Comparison of ENCODE assay signal across 23 cellular contexts in genomic region chr16:81548901-81549546, GRCh38.
DNase-seq lines count a peak whose midpoint lies in the region; ATAC-seq, FAIRE-seq and TF ChIP-seq lines count a peak whose summit lies in the region.
"Had no signal": no experiment of that assay in that cellular context is flagged by ENCODE, and none has a peak within 500 bp of the region (broad histone marks: within the 10 kb centered on the region; RNA-seq: fewer than 3 reads in every experiment).

No MANE protein-coding gene starts in this region.

- no peaks in the 10 kb centered on the region for H3K27me3 Mint-ChIP-seq in Calu3 (ENCODE audit: unreplicated experiment)
- H3K27me3 Mint-ChIP-seq: CD4-positive, alpha-beta memory T cell; memory B cell; stimulated activated memory B cell treated with anti-CD40 and anti-IgM and Interleukin-4, amounts not matched to agents 10 μg/mL and 1 μg/mL and 100 μg/mL, for 72 hours had no signal

- H3K9me3 Mint-ChIP-seq in Calu3 (ENCODE audit: low read depth, unreplicated experiment): no peaks in the 10 kb centered on the region
- H3K9me3 Mint-ChIP-seq: CD4-positive, alpha-beta memory T cell; memory B cell; neural crest cell; stimulated activated memory B cell treated with anti-CD40 and anti-IgM and Interleukin-4, amounts not matched to agents 10 μg/mL and 1 μg/mL and 100 μg/mL, for 72 hours; T-helper 2 cell treated with Interferon-gamma antibody and Interleukin-4, amounts not matched to agents 5 μg/mL and 100 μg/mL, for 36 hours had no signal

- H3K27ac Mint-ChIP-seq in Calu3 (ENCODE audit: unreplicated experiment): peak overlapping the region; percentile 13
- H3K27ac Mint-ChIP-seq: memory B cell; stimulated activated memory B cell treated with anti-CD40 and anti-IgM and Interleukin-4, amounts not matched to agents 10 μg/mL and 1 μg/mL and 100 μg/mL, for 72 hours; T-helper 2 cell treated with Interferon-gamma antibody and Interleukin-4, amounts not matched to agents 5 μg/mL and 100 μg/mL, for 36 hours had no signal

- no TSS peak for BruUV-seq in Calu3 (replicated peaks; lab: Mats Ljungman, UMichigan)
- no TSS peak for BruUV-seq in A673 (replicated peaks; lab: Mats Ljungman, UMichigan)

- TF ChIP-seq POLR2A in Peyer's patch (IDR thresholded peaks at IDR 0.05): peak in 1 of 2 donors; percentile 8

- no peaks in the 10 kb centered on the region for H3K27me3 ChIP-seq in Peyer's patch
- no peaks in the 10 kb centered on the region for H3K27me3 ChIP-seq in pancreas
- H3K27me3 ChIP-seq in MM.1S (replicated peaks; ENCODE audit: insufficient read depth, low read length): no peaks in the 10 kb centered on the region
- no peaks in the 10 kb centered on the region for H3K27me3 ChIP-seq in A673 (replicated peaks; ENCODE audit: insufficient read depth, low read depth, low read length, poor library complexity)
- H3K27me3 ChIP-seq: dorsolateral prefrontal cortex, esophagus squamous epithelium, SJSA1, thyroid gland had no signal

- FAIRE-seq in kidney (lab: Jason Lieb, UNC) (no peak), pancreas (lab: Jason Lieb, UNC) (no peak)
- FAIRE-seq: GM18507 had no signal

- H3K4me3 ChIP-seq in Peyer's patch: no peak overlapping the region
- H3K4me3 ChIP-seq in kidney (ENCODE audit: low read length in 2 of 2): peak overlapping the region in 1 of 2 donors; percentile 1
- H3K4me3 ChIP-seq in pancreas: no peak overlapping the region
- H3K4me3 ChIP-seq in MM.1S (ENCODE audit: low read length): no peak overlapping the region
- no peak overlapping the region for H3K4me3 ChIP-seq in A673 (ENCODE audit: low read depth, low read length, poor library complexity, severe bottlenecking)
- H3K4me3 ChIP-seq: dorsolateral prefrontal cortex, esophagus squamous epithelium, GM23248, SJSA1, thyroid gland had no signal

- H3K27ac ChIP-seq in Peyer's patch: peak overlapping the region in 3 of 4 donors; percentile 71 to 91 (median 81)
- peak overlapping the region; percentile 64 to 66 for H3K27ac ChIP-seq in kidney (ENCODE audit: low read depth in 2 of 2, low read length in 2 of 2)
- peak overlapping the region in 2 of 4 donors; percentile 30 to 57 for H3K27ac ChIP-seq in pancreas
- H3K27ac ChIP-seq in MM.1S (ENCODE audit: low read length): no peak overlapping the region
- no peak overlapping the region for H3K27ac ChIP-seq in A673 (ENCODE audit: low read depth, low read length, poor library complexity, severe bottlenecking)
- H3K27ac ChIP-seq: dorsolateral prefrontal cortex, esophagus squamous epithelium, GM23248, SJSA1, thyroid gland had no signal

- CTCF ChIA-PET in Calu3 (lab: Charles Lee): interaction anchor here (0.6 to 0.7 kb wide), 4 partner anchors 20 to 510 kb away, joined by 3 read pairs; no protein-coding TSS in a partner anchor
- CTCF ChIA-PET in A673 (lab: Charles Lee): no interaction called here

- no peaks in the 10 kb centered on the region for H3K9me2 ChIP-seq in MM.1S (replicated peaks; ENCODE audit: insufficient read depth, low read length)

- peak overlapping the region; percentile 39 for H3K4me3 Mint-ChIP-seq in Calu3 (ENCODE audit: low read depth, unreplicated experiment)
- H3K4me3 Mint-ChIP-seq: memory B cell; neural crest cell; stimulated activated memory B cell treated with anti-CD40 and anti-IgM and Interleukin-4, amounts not matched to agents 10 μg/mL and 1 μg/mL and 100 μg/mL, for 72 hours; T-helper 2 cell treated with Interferon-gamma antibody and Interleukin-4, amounts not matched to agents 5 μg/mL and 100 μg/mL, for 36 hours had no signal

- TF ChIP-seq CTCF in Calu3 (IDR thresholded peaks at IDR 0.05; ENCODE audit: unreplicated experiment): no peak
- peak in 1 of 6 experiments; percentile 2 for TF ChIP-seq CTCF in Peyer's patch (IDR thresholded peaks at IDR 0.05)
- no peak for TF ChIP-seq CTCF in kidney (IDR thresholded peaks at IDR 0.05; ENCODE audit: borderline replicate concordance, extremely low read depth, insufficient read depth)
- TF ChIP-seq CTCF in pancreas (IDR thresholded peaks at IDR 0.05): no peak
- TF ChIP-seq CTCF in MM.1S (IDR thresholded peaks at IDR 0.05; ENCODE audit: low read length): no peak
- TF ChIP-seq CTCF in A673 (conservative IDR thresholded peaks at IDR 0.05; ENCODE audit: low read depth, low read length): no peak

- POLR2A ChIA-PET in A673 (lab: Charles Lee; ENCODE audit: low non-redundant PET): no interaction called here

- H3K36me3 ChIP-seq in Peyer's patch (no peaks in the 10 kb centered on the region), kidney (ENCODE audit: control insufficient read depth in 1 of 2, insufficient read depth in 2 of 2, low read length in 2 of 2) (no peaks in the 10 kb centered on the region), pancreas (no peaks in the 10 kb centered on the region), MM.1S (replicated peaks; ENCODE audit: insufficient read depth, low read length) (no peaks in the 10 kb centered on the region), A673 (ENCODE audit: insufficient read depth, low read length, poor library complexity, severe bottlenecking) (no peaks in the 10 kb centered on the region)
- H3K36me3 ChIP-seq: esophagus squamous epithelium, SJSA1, thyroid gland had no signal

- H2AFZ ChIP-seq in MM.1S (ENCODE audit: low read length): no peak overlapping the region
- H2AFZ ChIP-seq: GM23248 had no signal

- no peak overlapping the region for H3K4me2 ChIP-seq in MM.1S (ENCODE audit: low read depth, low read length)

- H3K4me1 ChIP-seq in Peyer's patch: peaks cover 0 to 80% (median 21%) of the 10 kb centered on the region in 4 donors
- H3K4me1 ChIP-seq in kidney (ENCODE audit: control insufficient read depth in 1 of 2, insufficient read depth in 1 of 2, low read depth in 1 of 2, low read length in 2 of 2): peaks cover 43 to 63% of the 10 kb centered on the region in 2 donors
- H3K4me1 ChIP-seq in pancreas: peaks cover 7 to 29% (median 7%) of the 10 kb centered on the region in 3 donors
- H3K4me1 ChIP-seq in MM.1S (ENCODE audit: low read length): no peaks in the 10 kb centered on the region
- H3K4me1 ChIP-seq in A673 (ENCODE audit: insufficient read depth, low read length, poor library complexity, severe bottlenecking): no peaks in the 10 kb centered on the region

- WGBS in pancreas, 2 donors: 31 to 34% methylated on average over 10 of the region's 10 CpGs

- H3K9me3 ChIP-seq in Peyer's patch (no peaks in the 10 kb centered on the region), kidney (ENCODE audit: control insufficient read depth in 1 of 2, low read length in 2 of 2) (no peaks in the 10 kb centered on the region), pancreas (no peaks in the 10 kb centered on the region), MM.1S (replicated peaks; ENCODE audit: insufficient read depth, low read length) (no peaks in the 10 kb centered on the region), A673 (ENCODE audit: low read depth, low read length, poor library complexity, severe bottlenecking) (no peaks in the 10 kb centered on the region)
- H3K9me3 ChIP-seq: esophagus squamous epithelium, thyroid gland had no signal

- H3K9ac ChIP-seq in kidney (ENCODE audit: low read length in 2 of 2): no peak overlapping the region
- no peak overlapping the region for H3K9ac ChIP-seq in MM.1S (ENCODE audit: low read length)
- H3K9ac ChIP-seq: GM23248 had no signal

- H3K4me1 Mint-ChIP-seq in Calu3 (ENCODE audit: low read depth, unreplicated experiment): peaks cover 75% of the 10 kb centered on the region

- no peaks in the 10 kb centered on the region for H3F3A ChIP-seq in MM.1S (ENCODE audit: insufficient read depth, low read length)

- no peaks in the 10 kb centered on the region for H4K20me1 ChIP-seq in MM.1S (ENCODE audit: insufficient read depth, low read length)

- peak; percentile 69 for DNase-seq in Calu3
- DNase-seq in Peyer's patch: peak in 2 of 3 donors; percentile 81 to 85
- no peak for DNase-seq in kidney
- peak in 4 of 6 donors; percentile 54 to 65 (median 61) for DNase-seq in pancreas
- DNase-seq in NCI-H2227 treated with DMSO at 0.1 percent for 48 hours (lab: John Stamatoyannopoulos, UW): no peak
- DNase-seq in MM.1S: no peak
- DNase-seq in left ventricle myocardium superior: no peak
- DNase-seq in A673 (ENCODE audit: low spot score): no peak
- DNase-seq: CD4-positive, alpha-beta memory T cell; dorsolateral prefrontal cortex; esophagus squamous epithelium; glutamatergic neuron; GM23248; NCI-H187; NCI-H446 treated with DMSO at 0.1 percent for 48 hours; thyroid gland had no signal

- H3K36me3 Mint-ChIP-seq in Calu3 (ENCODE audit: insufficient read depth, unreplicated experiment): peaks cover 21% of the 10 kb centered on the region

- peak; percentile 69 to 85 (median 76) for ATAC-seq in pancreas
- ATAC-seq in left ventricle myocardium superior: no peak
- ATAC-seq: activated CD4-positive, CD25-positive, alpha-beta regulatory T cell treated with anti-CD3 and anti-CD28 coated beads, Interleukin-2, amount 50 U/mL, for 24 hours; stimulated activated memory B cell treated with anti-CD40 and anti-IgM and Interleukin-4, amounts not matched to agents 10 μg/mL and 1 μg/mL and 100 μg/mL, for 72 hours had no signal

- intact Hi-C loops in Calu3 (cut with micrococcal nuclease; ENCODE audit: unreplicated experiment): no loop called here
- intact Hi-C loops in kidney (cut with DNase I): no loop called here
- intact Hi-C loops in pancreas (cut with DNase I): no loop called here
- intact Hi-C loops in left ventricle myocardium superior (cut with micrococcal nuclease): no loop called here
- intact Hi-C loops in A673 (cut with micrococcal nuclease; ENCODE audit: unreplicated experiment): no loop called here

- H3K79me2 ChIP-seq in MM.1S (ENCODE audit: low read length): no peaks in the 10 kb centered on the region; the same call in 1 of the 2 replicates

Comparison
In these comparisons a context has a peak if more than half of its experiments do, and no peak if none do; other contexts are left out.
1. DNase-seq: peak in Calu3 (single experiment), Peyer's patch (2 of 3) and pancreas (4 of 6); none in kidney (single experiment), NCI-H2227 treated with DMSO at 0.1 percent for 48 hours (single experiment), MM.1S (single experiment), left ventricle myocardium superior (single experiment) and A673 (single experiment).
2. H3K27ac ChIP-seq: peak in Peyer's patch (3 of 4) and kidney (2 of 2); none in MM.1S (single experiment) and A673 (single experiment).